ENCODE assay signal across 8 cellular contexts in the genomic region with DNA sequence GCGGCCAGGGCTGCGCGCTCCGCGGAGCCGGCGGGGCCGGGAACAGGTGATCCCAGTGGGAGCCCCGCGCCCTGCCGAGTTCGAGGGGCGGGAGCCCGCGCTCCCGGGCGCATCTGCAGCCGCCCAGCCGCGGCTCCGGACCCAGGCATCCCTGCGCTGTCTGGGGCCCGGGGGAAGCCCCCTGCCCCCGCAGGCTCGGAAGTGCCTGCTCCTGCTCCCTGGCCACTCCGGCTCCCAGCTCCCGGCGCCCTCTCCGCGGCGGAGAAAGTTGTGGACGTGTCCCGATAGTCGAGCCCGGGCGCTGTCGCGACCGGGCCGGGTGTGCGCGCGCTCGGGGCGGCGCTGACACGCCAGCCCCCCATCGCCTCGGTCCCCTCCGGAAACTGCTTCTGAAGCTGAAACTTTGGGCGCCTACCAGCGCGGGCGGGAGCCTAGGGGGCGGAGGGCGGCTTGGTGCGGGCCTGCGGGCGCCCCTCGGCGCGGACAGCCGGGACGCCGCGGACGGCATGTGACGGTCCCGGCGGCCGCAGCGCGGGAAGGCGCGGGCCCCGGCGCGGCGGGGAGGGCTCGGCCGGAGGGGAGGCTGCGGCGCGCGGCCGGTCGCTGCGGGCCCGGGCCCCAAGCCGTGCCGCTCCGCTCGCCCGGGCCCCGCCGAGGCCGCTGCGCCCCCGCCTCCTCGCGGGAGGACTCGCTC. TPM values are rescaled to one million over a fixed set of nuclear protein-coding genes. Genes with fewer than 3 reads are reported as not detected.
DNase-seq lines count a peak whose midpoint lies in the region; ATAC-seq and TF ChIP-seq lines count a peak whose summit lies in the region.

No MANE protein-coding gene starts in this region.

- peak overlapping the region; percentile 69 to 82 (median 75) for H3K4me3 ChIP-seq in BLaER1 treated with 17β-estradiol and CSF1 and Interleukin-3, amounts not matched to agents 10 nM and 100 nM
- H3K4me3 ChIP-seq in GM23248 (peak overlapping the region; percentile 70), gastrocnemius medialis (peak overlapping the region; percentile 68 to 86 (median 82))

- H3K36me3 Mint-ChIP-seq in activated CD8-positive, alpha-beta memory T cell treated with anti-CD3 and anti-CD28 coated beads, Interleukin-2, amount 10 ng/mL, durations not matched to agents 7 days and 5 days: peaks cover 7% of the 10 kb centered on the region

- peaks cover 23 to 53% (median 32%) of the 10 kb centered on the region in 11 experiments for H3K27me3 ChIP-seq in BLaER1 treated with 17β-estradiol and CSF1 and Interleukin-3, amounts not matched to agents 10 nM and 100 nM
- H3K27me3 ChIP-seq in GM23248 (replicated peaks; ENCODE audit: insufficient read depth): peaks cover 24% of the 10 kb centered on the region
- no peaks in the 10 kb centered on the region for H3K27me3 ChIP-seq in gastrocnemius medialis

- peak; percentile 29 for DNase-seq in GM23248
- peak; percentile 55 for DNase-seq in activated CD8-positive, alpha-beta memory T cell treated with anti-CD3 and anti-CD28 coated beads, Interleukin-2, amount 10 ng/mL, durations not matched to agents 7 days and 5 days
- peak; percentile 18 for DNase-seq in germinal center (ENCODE audit: low spot score)
- no peak for DNase-seq in gastrocnemius medialis
- no peak for DNase-seq in NCI-H2029 (lab: John Stamatoyannopoulos, UW)
- DNase-seq in inferior parietal cortex (ENCODE audit: extremely low spot score): no peak
- DNase-seq in sciatic nerve (ENCODE audit: low spot score): no peak

- no peaks in the 10 kb centered on the region for H3K9me2 ChIP-seq in GM23248 (ENCODE audit: insufficient read depth)

- peak overlapping the region; percentile 83 for H2AFZ ChIP-seq in GM23248

- no peaks in the 10 kb centered on the region for H3K36me3 ChIP-seq in BLaER1 treated with 17β-estradiol and CSF1 and Interleukin-3, amounts not matched to agents 10 nM and 100 nM
- H3K36me3 ChIP-seq in GM23248 (ENCODE audit: low read depth): no peaks in the 10 kb centered on the region
- no peaks in the 10 kb centered on the region for H3K36me3 ChIP-seq in gastrocnemius medialis

- H3K4me1 Mint-ChIP-seq in activated CD8-positive, alpha-beta memory T cell treated with anti-CD3 and anti-CD28 coated beads, Interleukin-2, amount 10 ng/mL, durations not matched to agents 7 days and 5 days: peaks cover 59% of the 10 kb centered on the region

- in situ Hi-C loops in GM23248 (cut with MboI): loop anchor here (10.0 kb wide), 1 partner anchor 178 kb away; no protein-coding TSS in a partner anchor
- in situ Hi-C loops in gastrocnemius medialis (cut with MboI; ENCODE audit: low sequenced_read_pairs in 4 of 4): loop anchor here in 1 of 4 donors (25.0 kb wide), 1 partner anchor 120 kb away; no protein-coding TSS in a partner anchor

- no peak for TF ChIP-seq CTCF in gastrocnemius medialis (IDR thresholded peaks at IDR 0.05 in 4 of 5, conservative IDR thresholded peaks at IDR 0.05 in 1 of 5)

- peaks cover 64% of the 10 kb centered on the region for H3K27me3 Mint-ChIP-seq in activated CD8-positive, alpha-beta memory T cell treated with anti-CD3 and anti-CD28 coated beads, Interleukin-2, amount 10 ng/mL, durations not matched to agents 7 days and 5 days

- H3K4me3 Mint-ChIP-seq in activated CD8-positive, alpha-beta memory T cell treated with anti-CD3 and anti-CD28 coated beads, Interleukin-2, amount 10 ng/mL, durations not matched to agents 7 days and 5 days: peak overlapping the region; percentile 76

- no peaks in the 10 kb centered on the region for H3K79me2 ChIP-seq in GM23248 (ENCODE audit: insufficient read depth)

- CTCF ChIA-PET in activated CD8-positive, alpha-beta memory T cell treated with anti-CD3 and anti-CD28 coated beads, Interleukin-2, amount 10 ng/mL, durations not matched to agents 7 days and 5 days (lab: Charles Lee): interaction anchor here (0.6 to 4.9 kb wide), 5 partner anchors 8 to 181 kb away, joined by 3 to 31 read pairs (median 4); no protein-coding TSS in a partner anchor

- H3K4me1 ChIP-seq in BLaER1 treated with 17β-estradiol and CSF1 and Interleukin-3, amounts not matched to agents 10 nM and 100 nM: peaks cover 11 to 42% (median 30%) of the 10 kb centered on the region in 10 experiments
- H3K4me1 ChIP-seq in GM23248 (ENCODE audit: insufficient read depth): no peaks in the 10 kb centered on the region
- H3K4me1 ChIP-seq in gastrocnemius medialis: peaks cover 20 to 30% of the 10 kb centered on the region in 2 donors

- 1 to 2% methylated on average over 35 to 67 of the region's 102 CpGs for WGBS in GM23248 (ENCODE audit: low coverage in 1 of 2, low lambda C conversion rate in 2 of 2, missing lambda C conversion rate in 2 of 2), 2 experiments

- H3K9ac ChIP-seq in BLaER1 treated with 17β-estradiol and CSF1 and Interleukin-3, amounts not matched to agents 10 nM and 100 nM: peak overlapping the region; percentile 59 to 81 (median 74)
- peak overlapping the region; percentile 43 for H3K9ac ChIP-seq in GM23248

- no peaks in the 10 kb centered on the region for H3K9me3 Mint-ChIP-seq in activated CD8-positive, alpha-beta memory T cell treated with anti-CD3 and anti-CD28 coated beads, Interleukin-2, amount 10 ng/mL, durations not matched to agents 7 days and 5 days (ENCODE audit: low read depth)

- no peaks in the 10 kb centered on the region for H3K9me3 ChIP-seq in BLaER1 treated with 17β-estradiol and CSF1 and Interleukin-3, amounts not matched to agents 10 nM and 100 nM (replicated peaks in 1 of 11)
- H3K9me3 ChIP-seq in GM23248 (ENCODE audit: low read depth): no peaks in the 10 kb centered on the region
- no peaks in the 10 kb centered on the region for H3K9me3 ChIP-seq in gastrocnemius medialis

- intact Hi-C loops in gastrocnemius medialis (cut with DNase I; ENCODE audit: low total_unique reads) (loop anchor here (2.0 kb wide), 3 partner anchors 74 to 188 kb away; partner anchors contain the start of gene LDLRAP1), sciatic nerve (cut with DNase I) (no loop called here)

- H3K27ac ChIP-seq in BLaER1 treated with 17β-estradiol and CSF1 and Interleukin-3, amounts not matched to agents 10 nM and 100 nM: peak overlapping the region in 9 of 11 experiments; percentile 11 to 44 (median 26); a peak in 13 of 22 replicates
- H3K27ac ChIP-seq in GM23248 (no peak overlapping the region), gastrocnemius medialis (peak overlapping the region; percentile 59 to 77 (median 70))

- TF ChIP-seq POLR2A in gastrocnemius medialis (IDR thresholded peaks at IDR 0.05): peak in 1 of 2 donors; percentile 18

- H4K20me1 ChIP-seq in BLaER1 treated with 17β-estradiol and CSF1 and Interleukin-3, amounts not matched to agents 10 nM and 100 nM: peaks cover 0 to 38% (median 11%) of the 10 kb centered on the region in 11 experiments; a peak in 13 of 22 replicates
- H4K20me1 ChIP-seq in GM23248 (ENCODE audit: insufficient read depth): no peaks in the 10 kb centered on the region

- ATAC-seq in activated CD8-positive, alpha-beta memory T cell treated with anti-CD3 and anti-CD28 coated beads, Interleukin-2, amount 10 ng/mL, durations not matched to agents 7 days and 5 days: peak; percentile 14
- ATAC-seq in gastrocnemius medialis (peak; percentile 15 to 34), sciatic nerve (no peak)

- peaks cover 20% of the 10 kb centered on the region for H3F3A ChIP-seq in GM23248 (ENCODE audit: insufficient read depth)

- H3K27ac Mint-ChIP-seq in activated CD8-positive, alpha-beta memory T cell treated with anti-CD3 and anti-CD28 coated beads, Interleukin-2, amount 10 ng/mL, durations not matched to agents 7 days and 5 days: no peak overlapping the region

- peak overlapping the region; percentile 97 to 100 (median 100) for H3K4me2 ChIP-seq in BLaER1 treated with 17β-estradiol and CSF1 and Interleukin-3, amounts not matched to agents 10 nM and 100 nM
- peak overlapping the region; percentile 77 for H3K4me2 ChIP-seq in GM23248 (ENCODE audit: unreplicated experiment)

RNA-seq across cellular contexts. Expression of gene MAN1C1, which starts 0.5 kb away (rescaled TPM):
- 0.51 and 1.1 TPM in 2 replicates for total RNA-seq in GM23248 (2014; rRNA removed; shearing (Covaris generic))
- polyA plus RNA-seq in GM23248 (2016; fragmentation: Nextera tagmentation; extraction: Ambion mirVana): 0.29 and 0.43 TPM in 2 replicates
- 10 to 100 TPM; 15.5 to 20.0 TPM for total RNA-seq in activated CD8-positive, alpha-beta memory T cell treated with anti-CD3 and anti-CD28 coated beads, Interleukin-2, amount 10 ng/mL, durations not matched to agents 7 days and 5 days
- 1 to 10 TPM; 2.0 to 4.4 (median 2.5) TPM for total RNA-seq in gastrocnemius medialis
- 29.4 TPM for total RNA-seq in sciatic nerve

Comparison
In these comparisons a context has a peak if more than half of its experiments do, and no peak if none do; other contexts are left out.
1. DNase-seq: peak in GM23248 (single experiment), activated CD8-positive, alpha-beta memory T cell treated with anti-CD3 and anti-CD28 coated beads, Interleukin-2, amount 10 ng/mL, durations not matched to agents 7 days and 5 days (single experiment) and germinal center (single experiment); none in gastrocnemius medialis (0 of 2), NCI-H2029 (single experiment), inferior parietal cortex (single experiment) and sciatic nerve (single experiment).
2. Peak in every context shown above with its lines, with median percentiles within 50 percentile points of each other: H3K4me3 ChIP-seq.